In the genomic region with DNA sequence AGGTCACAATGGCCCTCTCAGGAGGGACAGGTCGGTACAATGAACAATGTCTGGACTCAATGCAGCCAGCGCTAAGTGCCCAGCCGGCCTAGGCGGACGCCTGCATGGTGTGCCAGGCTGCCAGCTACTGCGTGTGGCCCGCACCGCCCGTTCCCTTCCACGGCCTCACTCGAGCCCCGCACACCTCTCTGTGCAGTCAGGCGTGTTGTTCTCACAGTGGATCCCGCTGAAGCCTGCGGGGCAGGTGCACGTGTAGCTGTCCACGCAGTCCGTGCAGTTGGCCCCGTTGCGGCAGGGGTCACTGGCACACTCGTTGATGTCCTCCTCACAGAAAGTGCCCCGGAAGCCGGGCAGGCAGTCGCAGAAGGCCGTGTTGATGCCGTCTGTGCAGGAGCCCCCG, we compare ENCODE assay signal across 16 cellular contexts.
"Had no signal": no experiment of that assay in that cellular context is flagged by ENCODE, and none has a peak within 500 bp of the region (broad histone marks: within the 10 kb centered on the region; RNA-seq: fewer than 3 reads in every experiment).

No MANE protein-coding gene starts in this region.

- H3K27me3 ChIP-seq: ascending aorta, neural progenitor cell, stomach had no signal

- H3K4me3 ChIP-seq: ascending aorta, coronary artery, lung, neural progenitor cell, prostate gland, stomach had no signal

- H3K9me3 ChIP-seq: ascending aorta, prostate gland, stomach had no signal

- H3K36me3 ChIP-seq: neural progenitor cell had no signal

- H3K4me2 ChIP-seq: neural progenitor cell had no signal

- H2AFZ ChIP-seq: neural progenitor cell had no signal

- ATAC-seq: activated naive CD8-positive, alpha-beta T cell treated with anti-CD3 and anti-CD28 coated beads, Interleukin-2, amount 50 U/mL, for 24 hours; left cardiac atrium; naive thymus-derived CD4-positive, alpha-beta T cell had no signal

- H3K9ac ChIP-seq: neural progenitor cell had no signal

- H3K27ac ChIP-seq: ascending aorta, neural progenitor cell, prostate gland had no signal

- DNase-seq: activated CD4-positive, alpha-beta T cell treated with anti-CD3 and anti-CD28 coated beads for 1 hour; activated gamma-delta T cell; activated naive CD4-positive, alpha-beta T cell treated with anti-CD3 and anti-CD28 coated beads, Interleukin-2, amount 50 U/mL, for 16 hours; activated naive CD8-positive, alpha-beta T cell treated with anti-CD3 and anti-CD28 coated beads, Interleukin-2, amount 50 U/mL, for 24 hours; endodermal cell; foreskin fibroblast; hippocampal formation; left cardiac atrium; naive thymus-derived CD4-positive, alpha-beta T cell; stomach; T-helper 9 cell had no signal

- H3K4me1 ChIP-seq: ascending aorta, neural progenitor cell, prostate gland had no signal
